ENCODE assay signal across 1 cellular context in the genomic region with DNA sequence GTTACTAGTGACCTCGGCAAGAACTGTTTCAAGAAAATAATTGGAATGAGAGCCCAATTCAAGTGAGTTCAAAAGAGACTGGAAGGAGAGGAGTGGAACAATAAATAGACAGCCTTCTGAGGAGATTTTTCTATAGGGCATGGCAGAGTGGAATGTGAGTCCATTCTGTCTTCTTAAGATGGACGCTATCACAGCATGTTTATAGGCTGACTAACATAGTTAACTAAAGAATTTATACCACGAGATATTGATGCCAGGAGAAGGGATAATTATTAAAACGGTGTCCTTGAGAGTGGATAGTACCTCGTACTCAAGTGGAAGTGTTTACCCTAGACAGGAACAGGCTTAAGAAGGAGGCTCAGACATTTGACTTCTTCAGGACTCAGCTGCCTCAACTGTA.
TF ChIP-seq lines count a peak whose summit lies in the region.

No MANE protein-coding gene starts in this region.

TF ChIP-seq in GM23338, 12 proteins besides CTCF, POLR2A, EP300 and RAD21 (continued from another document):
- TF ChIP-seq, protein P1, sequence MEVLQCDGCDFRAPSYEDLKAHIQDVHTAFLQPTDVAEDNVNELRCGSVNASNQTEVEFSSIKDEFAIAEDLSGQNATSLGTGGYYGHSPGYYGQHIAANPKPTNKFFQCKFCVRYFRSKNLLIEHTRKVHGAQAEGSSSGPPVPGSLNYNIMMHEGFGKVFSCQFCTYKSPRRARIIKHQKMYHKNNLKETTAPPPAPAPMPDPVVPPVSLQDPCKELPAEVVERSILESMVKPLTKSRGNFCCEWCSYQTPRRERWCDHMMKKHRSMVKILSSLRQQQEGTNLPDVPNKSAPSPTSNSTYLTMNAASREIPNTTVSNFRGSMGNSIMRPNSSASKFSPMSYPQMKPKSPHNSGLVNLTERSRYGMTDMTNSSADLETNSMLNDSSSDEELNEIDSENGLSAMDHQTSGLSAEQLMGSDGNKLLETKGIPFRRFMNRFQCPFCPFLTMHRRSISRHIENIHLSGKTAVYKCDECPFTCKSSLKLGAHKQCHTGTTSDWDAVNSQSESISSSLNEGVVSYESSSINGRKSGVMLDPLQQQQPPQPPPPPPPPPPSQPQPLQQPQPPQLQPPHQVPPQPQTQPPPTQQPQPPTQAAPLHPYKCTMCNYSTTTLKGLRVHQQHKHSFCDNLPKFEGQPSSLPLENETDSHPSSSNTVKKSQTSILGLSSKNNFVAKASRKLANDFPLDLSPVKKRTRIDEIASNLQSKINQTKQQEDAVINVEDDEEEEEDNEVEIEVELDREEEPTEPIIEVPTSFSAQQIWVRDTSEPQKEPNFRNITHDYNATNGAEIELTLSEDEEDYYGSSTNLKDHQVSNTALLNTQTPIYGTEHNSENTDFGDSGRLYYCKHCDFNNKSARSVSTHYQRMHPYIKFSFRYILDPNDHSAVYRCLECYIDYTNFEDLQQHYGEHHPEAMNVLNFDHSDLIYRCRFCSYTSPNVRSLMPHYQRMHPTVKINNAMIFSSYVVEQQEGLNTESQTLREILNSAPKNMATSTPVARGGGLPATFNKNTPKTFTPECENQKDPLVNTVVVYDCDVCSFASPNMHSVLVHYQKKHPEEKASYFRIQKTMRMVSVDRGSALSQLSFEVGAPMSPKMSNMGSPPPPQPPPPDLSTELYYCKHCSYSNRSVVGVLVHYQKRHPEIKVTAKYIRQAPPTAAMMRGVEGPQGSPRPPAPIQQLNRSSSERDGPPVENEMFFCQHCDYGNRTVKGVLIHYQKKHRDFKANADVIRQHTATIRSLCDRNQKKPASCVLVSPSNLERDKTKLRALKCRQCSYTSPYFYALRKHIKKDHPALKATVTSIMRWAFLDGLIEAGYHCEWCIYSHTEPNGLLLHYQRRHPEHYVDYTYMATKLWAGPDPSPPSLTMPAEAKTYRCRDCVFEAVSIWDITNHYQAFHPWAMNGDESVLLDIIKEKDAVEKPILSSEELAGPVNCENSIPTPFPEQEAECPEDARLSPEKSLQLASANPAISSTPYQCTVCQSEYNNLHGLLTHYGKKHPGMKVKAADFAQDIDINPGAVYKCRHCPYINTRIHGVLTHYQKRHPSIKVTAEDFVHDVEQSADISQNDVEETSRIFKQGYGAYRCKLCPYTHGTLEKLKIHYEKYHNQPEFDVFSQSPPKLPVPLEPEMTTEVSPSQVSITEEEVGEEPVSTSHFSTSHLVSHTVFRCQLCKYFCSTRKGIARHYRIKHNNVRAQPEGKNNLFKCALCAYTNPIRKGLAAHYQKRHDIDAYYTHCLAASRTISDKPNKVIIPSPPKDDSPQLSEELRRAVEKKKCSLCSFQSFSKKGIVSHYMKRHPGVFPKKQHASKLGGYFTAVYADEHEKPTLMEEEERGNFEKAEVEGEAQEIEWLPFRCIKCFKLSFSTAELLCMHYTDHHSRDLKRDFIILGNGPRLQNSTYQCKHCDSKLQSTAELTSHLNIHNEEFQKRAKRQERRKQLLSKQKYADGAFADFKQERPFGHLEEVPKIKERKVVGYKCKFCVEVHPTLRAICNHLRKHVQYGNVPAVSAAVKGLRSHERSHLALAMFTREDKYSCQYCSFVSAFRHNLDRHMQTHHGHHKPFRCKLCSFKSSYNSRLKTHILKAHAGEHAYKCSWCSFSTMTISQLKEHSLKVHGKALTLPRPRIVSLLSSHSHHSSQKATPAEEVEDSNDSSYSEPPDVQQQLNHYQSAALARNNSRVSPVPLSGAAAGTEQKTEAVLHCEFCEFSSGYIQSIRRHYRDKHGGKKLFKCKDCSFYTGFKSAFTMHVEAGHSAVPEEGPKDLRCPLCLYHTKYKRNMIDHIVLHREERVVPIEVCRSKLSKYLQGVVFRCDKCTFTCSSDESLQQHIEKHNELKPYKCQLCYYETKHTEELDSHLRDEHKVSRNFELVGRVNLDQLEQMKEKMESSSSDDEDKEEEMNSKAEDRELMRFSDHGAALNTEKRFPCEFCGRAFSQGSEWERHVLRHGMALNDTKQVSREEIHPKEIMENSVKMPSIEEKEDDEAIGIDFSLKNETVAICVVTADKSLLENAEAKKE (CRISPR knock-in tag; IDR thresholded peaks at IDR 0.05) = no peak
- TF ChIP-seq NANOG (IDR thresholded peaks at IDR 0.05; ENCODE audit: borderline replicate concordance) = no peak
- no peak for TF ChIP-seq STAT1 (IDR thresholded peaks at IDR 0.05; ENCODE audit: unreplicated experiment)
- TF ChIP-seq EZH2phosphoT487 (IDR thresholded peaks at IDR 0.05; ENCODE audit: unreplicated experiment) = no peak
- TF ChIP-seq, protein P2, sequence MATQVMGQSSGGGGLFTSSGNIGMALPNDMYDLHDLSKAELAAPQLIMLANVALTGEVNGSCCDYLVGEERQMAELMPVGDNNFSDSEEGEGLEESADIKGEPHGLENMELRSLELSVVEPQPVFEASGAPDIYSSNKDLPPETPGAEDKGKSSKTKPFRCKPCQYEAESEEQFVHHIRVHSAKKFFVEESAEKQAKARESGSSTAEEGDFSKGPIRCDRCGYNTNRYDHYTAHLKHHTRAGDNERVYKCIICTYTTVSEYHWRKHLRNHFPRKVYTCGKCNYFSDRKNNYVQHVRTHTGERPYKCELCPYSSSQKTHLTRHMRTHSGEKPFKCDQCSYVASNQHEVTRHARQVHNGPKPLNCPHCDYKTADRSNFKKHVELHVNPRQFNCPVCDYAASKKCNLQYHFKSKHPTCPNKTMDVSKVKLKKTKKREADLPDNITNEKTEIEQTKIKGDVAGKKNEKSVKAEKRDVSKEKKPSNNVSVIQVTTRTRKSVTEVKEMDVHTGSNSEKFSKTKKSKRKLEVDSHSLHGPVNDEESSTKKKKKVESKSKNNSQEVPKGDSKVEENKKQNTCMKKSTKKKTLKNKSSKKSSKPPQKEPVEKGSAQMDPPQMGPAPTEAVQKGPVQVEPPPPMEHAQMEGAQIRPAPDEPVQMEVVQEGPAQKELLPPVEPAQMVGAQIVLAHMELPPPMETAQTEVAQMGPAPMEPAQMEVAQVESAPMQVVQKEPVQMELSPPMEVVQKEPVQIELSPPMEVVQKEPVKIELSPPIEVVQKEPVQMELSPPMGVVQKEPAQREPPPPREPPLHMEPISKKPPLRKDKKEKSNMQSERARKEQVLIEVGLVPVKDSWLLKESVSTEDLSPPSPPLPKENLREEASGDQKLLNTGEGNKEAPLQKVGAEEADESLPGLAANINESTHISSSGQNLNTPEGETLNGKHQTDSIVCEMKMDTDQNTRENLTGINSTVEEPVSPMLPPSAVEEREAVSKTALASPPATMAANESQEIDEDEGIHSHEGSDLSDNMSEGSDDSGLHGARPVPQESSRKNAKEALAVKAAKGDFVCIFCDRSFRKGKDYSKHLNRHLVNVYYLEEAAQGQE (IDR thresholded peaks at IDR 0.05; ENCODE audit: unreplicated experiment) = no peak
- no peak for TF ChIP-seq ZNF114 (CRISPR knock-in tag; IDR thresholded peaks at IDR 0.05)
- TF ChIP-seq, protein P3, sequence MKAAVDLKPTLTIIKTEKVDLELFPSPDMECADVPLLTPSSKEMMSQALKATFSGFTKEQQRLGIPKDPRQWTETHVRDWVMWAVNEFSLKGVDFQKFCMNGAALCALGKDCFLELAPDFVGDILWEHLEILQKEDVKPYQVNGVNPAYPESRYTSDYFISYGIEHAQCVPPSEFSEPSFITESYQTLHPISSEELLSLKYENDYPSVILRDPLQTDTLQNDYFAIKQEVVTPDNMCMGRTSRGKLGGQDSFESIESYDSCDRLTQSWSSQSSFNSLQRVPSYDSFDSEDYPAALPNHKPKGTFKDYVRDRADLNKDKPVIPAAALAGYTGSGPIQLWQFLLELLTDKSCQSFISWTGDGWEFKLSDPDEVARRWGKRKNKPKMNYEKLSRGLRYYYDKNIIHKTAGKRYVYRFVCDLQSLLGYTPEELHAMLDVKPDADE (IDR thresholded peaks at IDR 0.05) = no peak
- no peak for TF ChIP-seq ZNF331 (CRISPR knock-in tag; IDR thresholded peaks at IDR 0.05; ENCODE audit: low read depth)
- TF ChIP-seq POLR2AphosphoS5 (IDR thresholded peaks at IDR 0.05; ENCODE audit: low read depth) = no peak
- no peak for TF ChIP-seq EZH2 (IDR thresholded peaks at IDR 0.05; ENCODE audit: low read depth, unreplicated experiment)
